Comparison of ENCODE assay signal across 8 cellular contexts in the genomic region with DNA sequence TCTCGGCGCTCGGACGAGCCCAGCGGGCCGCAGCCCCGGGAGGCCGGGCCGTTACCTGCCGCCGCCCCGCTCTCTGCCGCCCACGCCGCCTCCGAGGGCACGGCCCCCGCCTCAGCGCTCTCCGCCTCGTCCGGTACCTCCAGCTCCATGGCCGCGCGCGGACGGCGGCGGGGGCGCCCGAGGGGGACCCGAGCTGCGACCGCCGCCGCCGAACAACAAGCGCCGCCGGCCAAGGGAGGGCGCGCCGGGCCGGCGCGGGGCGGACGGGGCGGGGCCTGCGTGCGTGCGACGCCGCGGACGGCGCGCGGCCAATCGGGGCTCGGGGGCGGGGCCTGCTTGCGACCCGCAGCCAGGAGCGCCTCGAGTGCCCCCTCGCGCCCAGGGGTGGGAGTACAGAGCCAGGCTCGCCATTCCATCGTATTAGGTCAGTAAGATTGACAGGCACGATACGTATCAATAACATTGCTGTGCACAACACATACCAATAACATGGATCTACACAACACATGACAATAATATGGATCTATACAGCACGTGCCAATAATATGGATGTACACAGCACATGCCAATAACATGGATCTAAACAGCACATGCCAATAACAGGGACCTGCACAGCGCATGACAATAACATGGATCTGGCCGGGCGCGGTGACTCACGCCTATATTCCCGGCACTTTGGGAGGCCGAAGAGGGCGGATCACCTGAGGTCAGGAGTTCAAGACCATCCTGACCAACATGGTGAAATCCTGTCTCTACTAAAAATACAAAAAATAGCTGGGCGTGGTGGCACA. TPM values are rescaled to one million over a fixed set of nuclear protein-coding genes. Genes with fewer than 3 reads are reported as not detected.
DNase-seq lines count a peak whose midpoint lies in the region; ATAC-seq and TF ChIP-seq lines count a peak whose summit lies in the region.

A gene with protein sequence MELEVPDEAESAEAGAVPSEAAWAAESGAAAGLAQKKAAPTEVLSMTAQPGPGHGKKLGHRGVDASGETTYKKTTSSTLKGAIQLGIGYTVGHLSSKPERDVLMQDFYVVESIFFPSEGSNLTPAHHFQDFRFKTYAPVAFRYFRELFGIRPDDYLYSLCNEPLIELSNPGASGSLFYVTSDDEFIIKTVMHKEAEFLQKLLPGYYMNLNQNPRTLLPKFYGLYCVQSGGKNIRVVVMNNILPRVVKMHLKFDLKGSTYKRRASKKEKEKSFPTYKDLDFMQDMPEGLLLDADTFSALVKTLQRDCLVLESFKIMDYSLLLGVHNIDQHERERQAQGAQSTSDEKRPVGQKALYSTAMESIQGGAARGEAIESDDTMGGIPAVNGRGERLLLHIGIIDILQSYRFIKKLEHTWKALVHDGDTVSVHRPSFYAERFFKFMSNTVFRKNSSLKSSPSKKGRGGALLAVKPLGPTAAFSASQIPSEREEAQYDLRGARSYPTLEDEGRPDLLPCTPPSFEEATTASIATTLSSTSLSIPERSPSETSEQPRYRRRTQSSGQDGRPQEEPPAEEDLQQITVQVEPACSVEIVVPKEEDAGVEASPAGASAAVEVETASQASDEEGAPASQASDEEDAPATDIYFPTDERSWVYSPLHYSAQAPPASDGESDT (minus strand): TSS at position 227 of the 791 bp plus-strand sequence. CDS start 78 bp downstream, at position 149.

- H2BK12ac ChIP-seq in H9 (ENCODE audit: insufficient read length, low read depth, low read length) = no peak within 1 kb of the TSS

- no peak within 1 kb of the TSS for H4K5ac ChIP-seq in H9 (ENCODE audit: insufficient read length, low read depth, low read length)

- no peak within 1 kb of the TSS for H2BK15ac ChIP-seq in H9 (ENCODE audit: low read depth, low read length)

- H3K9me3 ChIP-seq in H9 (ENCODE audit: control insufficient read depth, low read depth, low read length) (no peaks in the 10 kb centered on the region), MM.1S (replicated peaks; ENCODE audit: insufficient read depth, low read length) (no peaks in the 10 kb centered on the region)

- no CpG with 5 or more reads among the region's 82 CpGs for WGBS in H9 (ENCODE audit: extremely low coverage, insufficient read length, low lambda C conversion rate)

- no peaks in the 10 kb centered on the region for H3F3A ChIP-seq in MM.1S (ENCODE audit: insufficient read depth, low read length)

- H2BK120ac ChIP-seq in H9 (ENCODE audit: low read depth, low read length, poor library complexity, severe bottlenecking) = no peak within 1 kb of the TSS

- H3K4me1 ChIP-seq in H9 (ENCODE audit: insufficient read depth, low read length) (no peaks in the 10 kb centered on the region; the same call in 1 of the 2 replicates), MM.1S (ENCODE audit: low read length) (0 out of 2 replicates have a peak, but pooled peaks cover 4% of the 10 kb centered on the region)

- DNase-seq in GM04504 (ENCODE audit: low read depth) = peak; percentile 67
- peak; percentile 89 for DNase-seq in H9
- peak; percentile 93 for DNase-seq in MM.1S
- peak; percentile 95 for DNase-seq in Right ventricle myocardium superior
- DNase-seq in pons (ENCODE audit: low spot score) = peak; percentile 70
- peak; percentile 97 for DNase-seq in type B pancreatic cell (ENCODE audit: extremely low spot score, unreplicated experiment)

- H3K36me3 Mint-ChIP-seq in H9 (ENCODE audit: insufficient read depth in 1 of 3, low read depth in 3 of 3) (peaks cover 0 to 4% (median 0%) of the 10 kb centered on the region in 3 experiments; a peak in 2 of 7 replicates), type B pancreatic cell (no peaks in the 10 kb centered on the region)
- no peaks in the 10 kb centered on the region for H3K36me3 Mint-ChIP-seq in activated naive CD8-positive, alpha-beta T cell

- no peak within 1 kb of the TSS for H3T11ph ChIP-seq in H9 (ENCODE audit: low read length)

- peak within 1 kb of the TSS in 2 of 3 experiments; percentile 79 to 82; a peak in 4 of 7 replicates for H3K27ac Mint-ChIP-seq in H9
- peak within 1 kb of the TSS; percentile 28 for H3K27ac Mint-ChIP-seq in activated naive CD8-positive, alpha-beta T cell
- peak within 1 kb of the TSS; percentile 61 for H3K27ac Mint-ChIP-seq in type B pancreatic cell

- peak; percentile 69 for TF ChIP-seq CTCF in H9 (conservative IDR thresholded peaks at IDR 0.05)
- TF ChIP-seq CTCF in MM.1S (IDR thresholded peaks at IDR 0.05; ENCODE audit: low read length) = peak; percentile 75
- peak; percentile 79 for TF ChIP-seq CTCF in type B pancreatic cell (conservative IDR thresholded peaks at IDR 0.05)

- H2BK5ac ChIP-seq in H9 (ENCODE audit: insufficient read length, low read length) = no peak within 1 kb of the TSS

- H3K27ac ChIP-seq in H9 (ENCODE audit: insufficient read length, low read depth, low read length) (no peak within 1 kb of the TSS), MM.1S (ENCODE audit: low read length) (no peak within 1 kb of the TSS)

- H2AK5ac ChIP-seq in H9 (ENCODE audit: insufficient read length, low read length) = no peak within 1 kb of the TSS

- no peak within 1 kb of the TSS for H3K18ac ChIP-seq in H9 (ENCODE audit: insufficient read length, low read depth, low read length)

- H3K23ac ChIP-seq in H9 (ENCODE audit: insufficient read length, low read depth, low read length) = no peak within 1 kb of the TSS

- peak within 1 kb of the TSS; percentile 85 for H3K4me3 ChIP-seq in MM.1S (ENCODE audit: low read length)

- H2AFZ ChIP-seq in H9 (ENCODE audit: low read length) = no peak within 1 kb of the TSS
- H2AFZ ChIP-seq in MM.1S (ENCODE audit: low read length) = peak within 1 kb of the TSS; percentile 28

- no peaks in the 10 kb centered on the region for H3K9me2 ChIP-seq in MM.1S (replicated peaks; ENCODE audit: insufficient read depth, low read length)

- H4K8ac ChIP-seq in H9 (replicated peaks; ENCODE audit: insufficient read length, low read depth, low read length) = no peak within 1 kb of the TSS

- no peak within 1 kb of the TSS for H3K4ac ChIP-seq in H9 (ENCODE audit: low read depth, low read length)

- H3K23me2 ChIP-seq in H9 (ENCODE audit: insufficient read length, low read depth, low read length, poor library complexity, severe bottlenecking) = peaks cover 8% of the 10 kb centered on the region

- H3K9ac ChIP-seq in H9 (ENCODE audit: extremely low read depth, insufficient read length, low read length) (peak within 1 kb of the TSS; percentile 28), MM.1S (ENCODE audit: low read length) (peak within 1 kb of the TSS; percentile 52)

- peaks cover 16% of the 10 kb centered on the region; the same call in 1 of the 2 replicates for H3K79me2 ChIP-seq in H9 (ENCODE audit: insufficient read depth, low read length)
- peaks cover 39% of the 10 kb centered on the region for H3K79me2 ChIP-seq in MM.1S (ENCODE audit: low read length)

- no peaks in the 10 kb centered on the region for H3K27me3 ChIP-seq in H9 (ENCODE audit: insufficient read depth, low read length)
- peaks cover 7% of the 10 kb centered on the region for H3K27me3 ChIP-seq in MM.1S (replicated peaks; ENCODE audit: insufficient read depth, low read length)

- intact Hi-C loops in Right ventricle myocardium superior (cut with DNase I) = loop anchor here (5.0 to 10.0 kb wide), 2 partner anchors 33 to 156 kb away; no protein-coding TSS in a partner anchor

- H3K9me3 Mint-ChIP-seq in H9 (no peaks in the 10 kb centered on the region; a peak in 2 of 5 replicates), type B pancreatic cell (no peaks in the 10 kb centered on the region)
- H3K9me3 Mint-ChIP-seq in activated naive CD8-positive, alpha-beta T cell (ENCODE audit: low read depth) = no peaks in the 10 kb centered on the region

- no peaks in the 10 kb centered on the region for H3K79me1 ChIP-seq in H9 (ENCODE audit: insufficient read depth, low read depth, low read length, poor library complexity, severe bottlenecking)

- H3K4me1 Mint-ChIP-seq in H9 (peaks cover 0 to 10% of the 10 kb centered on the region in 2 experiments; a peak in 2 of 4 replicates), type B pancreatic cell (ENCODE audit: unreplicated experiment) (no peaks in the 10 kb centered on the region)
- H3K4me1 Mint-ChIP-seq in activated naive CD8-positive, alpha-beta T cell (ENCODE audit: low read depth) = peaks cover 19% of the 10 kb centered on the region

- ATAC-seq in SK-N-SH treated with all-trans-retinoic acid at 6 μM for 48 hours (peak; percentile 79), Right ventricle myocardium superior (ENCODE audit: poor library complexity) (peak; percentile 96)

- H4K20me1 ChIP-seq in H9 (ENCODE audit: control insufficient read depth, insufficient read depth, insufficient read length) (no peaks in the 10 kb centered on the region), MM.1S (ENCODE audit: insufficient read depth, low read length) (peaks cover 4% of the 10 kb centered on the region; the same call in 1 of the 2 replicates)

- no peak within 1 kb of the TSS for H3K56ac ChIP-seq in H9 (ENCODE audit: insufficient read length, low read depth, low read length)

- peak within 1 kb of the TSS; percentile 42 for H3K4me2 ChIP-seq in H9 (ENCODE audit: insufficient read depth, insufficient read length, low read length)
- H3K4me2 ChIP-seq in MM.1S (ENCODE audit: low read depth, low read length) = peak within 1 kb of the TSS; percentile 82

- no peak within 1 kb of the TSS for H2BK20ac ChIP-seq in H9 (ENCODE audit: low read depth, low read length, poor library complexity, severe bottlenecking)

- H3K4me3 Mint-ChIP-seq in H9 (peak within 1 kb of the TSS; percentile 77 to 87), type B pancreatic cell (peak within 1 kb of the TSS; percentile 91)
- H3K4me3 Mint-ChIP-seq in activated naive CD8-positive, alpha-beta T cell = peak within 1 kb of the TSS; percentile 88

- no peak within 1 kb of the TSS for H4K91ac ChIP-seq in H9 (ENCODE audit: insufficient read length, low read depth, low read length)

- H3K36me3 ChIP-seq in MM.1S (replicated peaks; ENCODE audit: insufficient read depth, low read length) = no peaks in the 10 kb centered on the region

- H3K27me3 Mint-ChIP-seq in H9 (ENCODE audit: low read depth) = peaks cover 2% of the 10 kb centered on the region
- no peaks in the 10 kb centered on the region for H3K27me3 Mint-ChIP-seq in activated naive CD8-positive, alpha-beta T cell
- H3K27me3 Mint-ChIP-seq in type B pancreatic cell = no peaks in the 10 kb centered on the region

- 0 out of 2 replicates have a peak within 1 kb of the TSS, but pooled peaks have one; percentile 27 for H3K14ac ChIP-seq in H9 (ENCODE audit: insufficient read depth, low read length)

RNA-seq across cellular contexts. Expression of the gene that starts here (rescaled TPM):
- total RNA-seq in H9 (2021) = 41.7 and 42.2 TPM in 2 replicates
- total RNA-seq in Right ventricle myocardium superior = 31.6 TPM
- 35.9 and 44.5 TPM in 2 replicates for total RNA-seq in type B pancreatic cell (ENCODE audit: low replicate concordance)

Comparison
In these comparisons a context has a peak if more than half of its experiments do, and no peak if none do; other contexts are left out.
1. H3K27ac Mint-ChIP-seq: peak in every context shown above with its lines; median percentile 80 in H9; 61 in type B pancreatic cell; 28 in activated naive CD8-positive, alpha-beta T cell.